Comparison of ENCODE assay signal across 8 cellular contexts in the genomic region with DNA sequence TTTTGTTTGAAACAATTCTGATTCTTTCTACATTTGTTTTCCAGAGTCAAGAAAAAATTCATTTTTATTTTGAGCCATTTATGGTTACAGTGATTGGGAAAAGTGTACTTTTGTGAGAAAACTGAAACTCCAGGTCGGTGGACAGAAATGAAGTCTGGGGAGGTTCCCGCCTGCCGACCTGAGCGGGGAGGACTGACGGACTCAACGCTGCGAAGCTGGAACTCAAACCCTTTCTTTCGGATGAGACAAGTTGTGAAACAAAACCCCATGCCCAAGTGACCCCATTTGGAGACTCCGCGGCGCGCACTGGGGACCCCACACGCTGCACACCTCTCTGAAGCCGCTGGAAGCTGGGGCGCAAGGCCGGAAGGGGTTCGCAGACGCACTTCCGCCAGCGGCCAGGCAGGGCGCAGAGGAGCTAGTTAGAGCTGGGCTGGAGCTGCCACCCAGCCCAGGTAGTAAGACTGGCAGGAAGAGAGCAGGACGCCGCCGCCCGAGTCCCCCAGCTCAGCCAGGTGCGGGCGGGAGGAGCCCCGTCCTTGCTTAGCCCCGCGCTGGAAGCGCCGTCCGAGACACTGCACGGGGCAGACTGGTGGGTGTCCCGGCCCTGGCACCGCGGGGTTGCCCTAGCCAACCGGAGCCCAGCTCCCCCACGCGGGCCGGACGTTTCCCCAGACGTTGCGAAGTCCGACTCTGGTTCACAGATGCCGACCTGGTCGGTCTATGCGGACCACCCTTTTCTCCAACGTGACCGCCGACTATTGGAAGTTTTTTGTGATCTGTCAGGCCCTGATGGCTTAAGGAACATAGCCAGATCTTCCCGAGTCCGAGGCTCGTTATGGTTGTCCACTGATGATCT.
A peak's percentile ranks its signal among the peaks of the same experiment; 100 is the strongest.
DNase-seq lines count a peak whose midpoint lies in the region; TF ChIP-seq lines count a peak whose summit lies in the region.

No MANE protein-coding gene starts in this region.

- H4K20me1 ChIP-seq in Loucy (ENCODE audit: insufficient read depth, low read length, poor library complexity, severe bottlenecking) = no peaks in the 10 kb centered on the region

- H3K9me2 ChIP-seq in Loucy (replicated peaks; ENCODE audit: low read depth, low read length) = no peaks in the 10 kb centered on the region

- peak overlapping the region; percentile 74 for H3K4me3 ChIP-seq in Loucy (ENCODE audit: low read length, poor library complexity, severe bottlenecking)

- H3K79me2 ChIP-seq in Loucy (ENCODE audit: insufficient read depth, low read length) = no peaks in the 10 kb centered on the region

- TF ChIP-seq CTCF in Loucy (conservative IDR thresholded peaks at IDR 0.05; ENCODE audit: low read length) = peak; percentile 50

- no peaks in the 10 kb centered on the region for H3F3A ChIP-seq in Loucy (ENCODE audit: low read depth)

- H3K27ac ChIP-seq in substantia nigra (ENCODE audit: low read depth, low read length, poor library complexity, severe bottlenecking) = peak overlapping the region; percentile 83

- H3K27me3 ChIP-seq in Loucy (ENCODE audit: insufficient read depth, low read length, poor library complexity, severe bottlenecking) = no peaks in the 10 kb centered on the region

- H3K4me2 ChIP-seq in Loucy (ENCODE audit: low read depth, low read length, poor library complexity, severe bottlenecking) = peak overlapping the region; percentile 93

- H3K4me1 ChIP-seq in ES-I3 (ENCODE audit: insufficient read depth, low read length) (no peaks in the 10 kb centered on the region), Loucy (ENCODE audit: insufficient read depth, low read length, poor library complexity, severe bottlenecking) (peaks cover 12% of the 10 kb centered on the region)

- DNase-seq in GOT3 (lab: John Stamatoyannopoulos, UW) = peak; percentile 59
- peak; percentile 60 to 86 for DNase-seq in SHP77 (lab: John Stamatoyannopoulos, UW)
- peak; percentile 44 to 75 (median 61) for DNase-seq in activated naive CD4-positive, alpha-beta T cell (lab: John Stamatoyannopoulos, UW)
- peak; percentile 91 for DNase-seq in germinal center (ENCODE audit: low spot score)
- DNase-seq in non-pigmented ciliary epithelial cell (ENCODE audit: low read depth) = peak; percentile 27
- DNase-seq in substantia nigra (lab: John Stamatoyannopoulos, UW) = peak in 48 of 49 donors; percentile 25 to 92 (median 74)

- H3K36me3 ChIP-seq in ES-I3 (ENCODE audit: insufficient read depth, low read length) (no peaks in the 10 kb centered on the region), Loucy (ENCODE audit: insufficient read depth, low read length) (no peaks in the 10 kb centered on the region)

- no peaks in the 10 kb centered on the region for H3K9me3 ChIP-seq in ES-I3 (ENCODE audit: control insufficient read depth, insufficient read depth, low read length)
- no peaks in the 10 kb centered on the region for H3K9me3 ChIP-seq in Loucy (ENCODE audit: insufficient read depth, low read depth, low read length)

- H3K9ac ChIP-seq in ES-I3 (ENCODE audit: low read depth, low read length) (peak overlapping the region; percentile 95), Loucy (ENCODE audit: low read depth, low read length, poor library complexity, severe bottlenecking) (peak overlapping the region; percentile 72)

- peak overlapping the region; percentile 91 for H2AFZ ChIP-seq in Loucy (ENCODE audit: low read length)

Comparison
In these comparisons a context has a peak if more than half of its experiments do, and no peak if none do; other contexts are left out.
1. Peak in every context shown above with its lines: DNase-seq, H3K4me3 ChIP-seq and H3K27ac ChIP-seq.
2. DNase-seq: peak in every context shown above with its lines; median percentile 91 in germinal center; 74 in substantia nigra; 73 in SHP77; 61 in activated naive CD4-positive, alpha-beta T cell; 59 in GOT3; 27 in non-pigmented ciliary epithelial cell.